Comparison of ENCODE assay signal across 23 cellular contexts in the genomic region with DNA sequence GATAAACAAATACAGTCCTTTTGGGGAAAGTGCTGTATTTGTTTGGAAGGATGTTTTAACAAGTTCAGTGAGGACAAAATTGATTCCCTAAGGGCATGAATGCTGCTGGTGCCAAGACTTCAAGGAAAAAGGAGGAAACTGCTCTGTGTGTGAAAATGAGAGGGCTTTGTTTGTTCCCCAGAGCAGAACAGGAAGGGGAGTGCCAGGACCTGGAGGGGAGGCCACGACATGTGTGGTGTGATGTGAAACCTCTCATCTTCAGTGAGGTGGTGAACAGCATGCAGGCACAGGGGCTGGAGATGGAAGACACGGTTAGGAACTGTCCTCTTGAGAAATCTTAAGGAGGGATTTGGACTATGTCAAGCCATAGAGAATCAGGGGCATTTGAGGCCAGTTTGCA. TPM values are rescaled to one million over a fixed set of nuclear protein-coding genes. Genes with fewer than 3 reads are reported as not detected.
DNase-seq lines count a peak whose midpoint lies in the region; ATAC-seq, FAIRE-seq and TF ChIP-seq lines count a peak whose summit lies in the region.
"Had no signal": no experiment of that assay in that cellular context is flagged by ENCODE, and none has a peak within 500 bp of the region (broad histone marks: within the 10 kb centered on the region; RNA-seq: fewer than 3 reads in every experiment).

No MANE protein-coding gene starts in this region.

- intact Hi-C loops in uterus (cut with DNase I; ENCODE audit: low total_unique reads): no loop called here

- no peak for TF ChIP-seq RAD21 in H1 (IDR thresholded peaks at IDR 0.05 in 1 of 2, conservative IDR thresholded peaks at IDR 0.05 in 1 of 2; ENCODE audit: low read depth in 2 of 2, low read length in 2 of 2)

- no peak overlapping the region for H4K5ac ChIP-seq in H1 (ENCODE audit: insufficient read length, low read depth, low read length)

- H3K4me2 ChIP-seq in BLaER1 (peak overlapping the region; percentile 78), H1 (ENCODE audit: insufficient read depth in 1 of 2, low read depth in 2 of 2, low read length in 2 of 2) (no peak overlapping the region)

- H2BK15ac ChIP-seq in H1 (ENCODE audit: low read length): no peak overlapping the region

- no peak overlapping the region for H3K14ac ChIP-seq in H1 (ENCODE audit: insufficient read length)

- no peak for TF ChIP-seq EP300 in H1 (IDR thresholded peaks at IDR 0.05; ENCODE audit: borderline replicate concordance in 1 of 2, low read depth in 2 of 2, low read length in 2 of 2)

- H2AK5ac ChIP-seq in H1 (ENCODE audit: low read depth, low read length): 0 out of 2 replicates have a peak overlapping the region, but pooled peaks have one; percentile 24

- 87% methylated on average over 2 of the region's 2 CpGs; no CpG with 5 or more reads in 1 of the 2 experiments for WGBS in H1 (ENCODE audit: extremely low coverage in 1 of 2, insufficient coverage in 1 of 2, insufficient read length in 1 of 2, insufficient replicate concordance in 2 of 2, low coverage in 1 of 2, low lambda C conversion rate in 2 of 2, missing lambda C conversion rate in 1 of 2), 2 experiments

- H3K27ac ChIP-seq in BLaER1 (peak overlapping the region; percentile 10; the same call in 1 of the 2 replicates), H1 (ENCODE audit: low read depth, low read length) (no peak overlapping the region), uterus (no peak overlapping the region)
- H3K27ac ChIP-seq: body of pancreas, colonic mucosa, upper lobe of right lung, VCaP had no signal

- H3K23me2 ChIP-seq in H1 (ENCODE audit: low read depth, low read length): no peaks in the 10 kb centered on the region

- no peak overlapping the region for H3K23ac ChIP-seq in H1 (ENCODE audit: insufficient read length)

- CTCF ChIA-PET in H1 (lab: Charles Lee; ENCODE audit: partially characterized antibody): interaction anchor here (0.7 kb wide), 1 partner anchor 15 kb away, joined by 3 read pairs; no protein-coding TSS in a partner anchor

- H3K4ac ChIP-seq in H1 (replicated peaks; ENCODE audit: insufficient read length, low read depth, low read length): no peak overlapping the region

- DNase-seq in H1 (ENCODE audit: low read depth in 1 of 2, low spot score in 2 of 2) (no peak), kidney tubule cell (ENCODE audit: low spot score) (no peak), uterus (no peak), putamen (ENCODE audit: low spot score) (no peak)
- DNase-seq: activated CD8-positive, alpha-beta T cell treated with anti-CD3 and anti-CD28 coated beads for 36 hours; activated T-cell treated with anti-CD3 and anti-CD28 coated beads, Interleukin-2, amount 50 U/mL, for 48 hours; body of pancreas; CD4-positive, alpha-beta memory T cell; colonic mucosa; Karpas-422; kidney glomerular epithelial cell; midbrain; NCI-H1436 treated with DMSO at 0.1 percent for 48 hours; NCI-H2227 treated with DMSO at 0.1 percent for 48 hours; RPMI8226; stimulated activated naive CD4-positive, alpha-beta T cell treated with Interleukin-2 at 50 U/mL for 16 hours; T-cell; upper lobe of right lung had no signal

- H3K9ac ChIP-seq in BLaER1 (peak overlapping the region; percentile 20; the same call in 1 of the 2 replicates), H1 (replicated peaks in 1 of 4; ENCODE audit: extremely low read depth in 1 of 4, low read depth in 3 of 4, low read length in 3 of 4) (no peak overlapping the region)

- H2BK5ac ChIP-seq in H1 (ENCODE audit: low read depth, low read length): no peak overlapping the region

- H3K36me3 ChIP-seq in BLaER1: no peaks in the 10 kb centered on the region
- H3K36me3 ChIP-seq in H1 (ENCODE audit: control insufficient read depth in 2 of 4, insufficient read depth in 4 of 4, low read length in 3 of 4): no peaks in the 10 kb centered on the region
- no peaks in the 10 kb centered on the region for H3K36me3 ChIP-seq in uterus
- H3K36me3 ChIP-seq: colonic mucosa, upper lobe of right lung had no signal

- no peak overlapping the region for H2BK120ac ChIP-seq in H1 (replicated peaks; ENCODE audit: low read depth, low read length)

- no peak for FAIRE-seq in H1 (lab: Jason Lieb, UNC)

- H3K4me1 ChIP-seq in BLaER1 (peaks cover 63% of the 10 kb centered on the region), H1 (replicated peaks in 1 of 4; ENCODE audit: control insufficient read depth in 3 of 4, insufficient read depth in 4 of 4, low read length in 3 of 4) (no peaks in the 10 kb centered on the region), uterus (no peaks in the 10 kb centered on the region)
- H3K4me1 ChIP-seq: body of pancreas, colonic mucosa, upper lobe of right lung had no signal

- no peak overlapping the region for H3K56ac ChIP-seq in H1 (replicated peaks; ENCODE audit: insufficient read length, low read depth, low read length)

- H3K18ac ChIP-seq in H1 (ENCODE audit: extremely low read depth, low read length): no peak overlapping the region

- no peak overlapping the region for H4K91ac ChIP-seq in H1 (replicated peaks; ENCODE audit: insufficient read length, low read length)

- no peak for TF ChIP-seq POLR2A in H1 (IDR thresholded peaks at IDR 0.05; ENCODE audit: control extremely low read depth in 1 of 2, low read depth in 2 of 2, low read length in 2 of 2)
- no peak for TF ChIP-seq POLR2A in uterus (IDR thresholded peaks at IDR 0.05)

- ATAC-seq in GM18502 (IDR thresholded peaks at IDR 0.05; ENCODE audit: poor library complexity, unreplicated experiment) (peak; percentile 65), GM21786 (IDR thresholded peaks at IDR 0.05; ENCODE audit: unreplicated experiment) (peak; percentile 68), HG03521 (IDR thresholded peaks at IDR 0.05; ENCODE audit: unreplicated experiment) (no peak)
- ATAC-seq: activated CD8-positive, alpha-beta T cell treated with anti-CD3 and anti-CD28 coated beads for 36 hours; body of pancreas; T-cell; upper lobe of right lung had no signal

- no peaks in the 10 kb centered on the region for H3K79me2 ChIP-seq in H1 (ENCODE audit: control insufficient read depth in 1 of 2, insufficient read depth in 2 of 2, low read length in 2 of 2)

- H4K8ac ChIP-seq in H1 (ENCODE audit: extremely low read depth, insufficient read depth, low read length): no peak overlapping the region

- no peaks in the 10 kb centered on the region for H3K79me1 ChIP-seq in H1 (ENCODE audit: low read depth, low read length)

- no peak overlapping the region for H2BK20ac ChIP-seq in H1 (ENCODE audit: low read length)

- no peak overlapping the region; the same call in 1 of the 2 replicates for H2BK12ac ChIP-seq in H1 (ENCODE audit: low read depth, low read length)

- peaks cover 21% of the 10 kb centered on the region for H3K9me3 ChIP-seq in BLaER1
- peaks cover 0 to 2% of the 10 kb centered on the region in 2 experiments; a peak in 1 of 4 replicates for H3K9me3 ChIP-seq in H1 (ENCODE audit: insufficient read depth in 2 of 2, low read depth in 1 of 2, low read length in 1 of 2)
- no peaks in the 10 kb centered on the region for H3K9me3 ChIP-seq in uterus
- H3K9me3 ChIP-seq: colonic mucosa had no signal

- H2AFZ ChIP-seq in H1 (ENCODE audit: low read length): no peak overlapping the region

- H3K4me3 ChIP-seq in BLaER1 (no peak overlapping the region), H1 (ENCODE audit: extremely low read depth in 1 of 4, insufficient read depth in 2 of 4, low read depth in 3 of 4, low read length in 4 of 4) (no peak overlapping the region), uterus (no peak overlapping the region)
- H3K4me3 ChIP-seq: body of pancreas, colonic mucosa, upper lobe of right lung had no signal

- H4K20me1 ChIP-seq in BLaER1 (no peaks in the 10 kb centered on the region), H1 (replicated peaks in 1 of 2; ENCODE audit: control insufficient read depth in 1 of 2, insufficient read depth in 2 of 2, low read length in 2 of 2) (no peaks in the 10 kb centered on the region)

- POLR2A ChIA-PET in H1 (lab: Charles Lee; ENCODE audit: partially characterized antibody): no interaction called here

- no peaks in the 10 kb centered on the region for H3K27me3 ChIP-seq in BLaER1
- H3K27me3 ChIP-seq in H1 (replicated peaks in 1 of 4; ENCODE audit: control insufficient read depth in 3 of 4, extremely low read depth in 1 of 4, insufficient read depth in 3 of 4, low read length in 3 of 4): no peaks in the 10 kb centered on the region
- H3K27me3 ChIP-seq in uterus: no peaks in the 10 kb centered on the region
- H3K27me3 ChIP-seq: body of pancreas, colonic mucosa, upper lobe of right lung had no signal

- TF ChIP-seq CTCF in H1 (IDR thresholded peaks at IDR 0.05; ENCODE audit: control extremely low read depth in 1 of 3, insufficient read depth in 1 of 3, low read depth in 1 of 3, low read length in 3 of 3) (no peak), uterus (IDR thresholded peaks at IDR 0.05) (no peak)

TF ChIP-seq in H1, 55 proteins besides CTCF, POLR2A, EP300 and RAD21:
- no peak for TF ChIP-seq JUN (IDR thresholded peaks at IDR 0.05; ENCODE audit: low read depth, low read length)
- TF ChIP-seq NANOG (IDR thresholded peaks at IDR 0.05; ENCODE audit: insufficient read depth, low read depth, low read length, poor library complexity, severe bottlenecking): no peak
- TF ChIP-seq TAF7 (optimal IDR thresholded peaks at IDR 0.05; ENCODE audit: borderline replicate concordance, low read depth, low read length): no peak
- TF ChIP-seq RNF2 (IDR thresholded peaks at IDR 0.05; ENCODE audit: borderline replicate concordance, low read depth, low read length, missing control alignments, poor library complexity, severe bottlenecking): no peak
- no peak for TF ChIP-seq JUND (IDR thresholded peaks at IDR 0.05; ENCODE audit: low read length)
- TF ChIP-seq EZH2 (IDR thresholded peaks at IDR 0.05; ENCODE audit: low read depth, low read length, severe bottlenecking): no peak
- TF ChIP-seq SP4 (IDR thresholded peaks at IDR 0.05; ENCODE audit: low read length): no peak
- no peak for TF ChIP-seq SRF (IDR thresholded peaks at IDR 0.05; ENCODE audit: low read depth, low read length)
- no peak for TF ChIP-seq GABPA (IDR thresholded peaks at IDR 0.05; ENCODE audit: borderline replicate concordance, insufficient read depth, low read length)
- TF ChIP-seq ZNF274 (IDR thresholded peaks at IDR 0.05; ENCODE audit: borderline replicate concordance, extremely low read depth, low read length): no peak
- TF ChIP-seq TBP (IDR thresholded peaks at IDR 0.05; ENCODE audit: low read depth, low read length): no peak

RNA-seq across cellular contexts. Expression of gene GRIN2A, which starts 46.6 kb away (rescaled TPM):
- 0.96 and 1.8 TPM in 2 replicates for total RNA-seq in H1 (2021; fragmentation: NEBNext Ultra II Directional; extraction: Animal tissue kit (Norgen Biotek cat#: 25700))
- 0.18 and 0.42 TPM in 2 replicates for polyA plus RNA-seq in H1 (2011; rRNA removed)
- 0.34 TPM for polyA plus RNA-seq in H1 (2011; cell fraction: cytosol; rRNA removed)
- polyA plus RNA-seq in H1 (2011; cell fraction: nucleus; rRNA removed): 1.2 TPM
- 0.43 to 1.1 TPM (median 0.63 TPM) in 4 replicates for polyA plus RNA-seq in H1 (2012, experiment 1 of 2)
- polyA plus RNA-seq in H1 (2012, experiment 2 of 2): 0.07 TPM
- polyA plus RNA-seq in H1 (2013, experiment 1 of 2): 0.39 TPM
- polyA plus RNA-seq in H1 (2013, experiment 2 of 2): 0.37 TPM
- polyA minus RNA-seq in H1 (2011; rRNA and poly(A)+ RNA removed): 2.8 and 3.7 TPM in 2 replicates
- polyA minus RNA-seq in H1 (2011; cell fraction: cytosol; rRNA and poly(A)+ RNA removed): 1.2 TPM
- polyA minus RNA-seq in H1 (2011; cell fraction: nucleus; rRNA and poly(A)+ RNA removed): 5.9 TPM
- total RNA-seq in uterus: 1 to 10 TPM in 1 of 4 donors, under 1 TPM in 3; under 0.01 to 2.4 (median 0.56) TPM
- total RNA-seq: activated CD8-positive, alpha-beta T cell treated with anti-CD3 and anti-CD28 coated beads for 36 hours; CD4-positive, alpha-beta memory T cell had no signal
- polyA plus RNA-seq: CD4-positive, alpha-beta memory T cell had no signal
